In the genomic region with DNA sequence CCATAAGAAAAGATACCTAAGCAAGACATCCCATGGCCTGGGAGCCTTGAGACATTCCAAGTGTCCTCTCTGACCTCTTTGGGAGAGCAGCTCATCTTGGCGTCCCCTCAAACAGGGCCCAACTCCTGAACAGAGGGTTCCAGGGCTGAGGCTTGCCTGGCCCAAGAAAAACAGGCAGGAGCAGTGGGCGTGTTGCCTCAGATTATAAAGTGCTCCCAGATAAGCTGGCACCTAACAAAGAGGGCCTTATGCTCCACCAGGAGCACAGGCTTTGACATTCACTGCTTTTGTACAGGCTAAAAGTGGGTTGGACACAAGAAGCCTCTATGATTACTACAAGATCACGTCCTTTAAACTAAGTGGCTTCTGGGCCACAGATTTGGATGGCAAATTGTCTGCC, we compare ENCODE assay signal across 21 cellular contexts.
"Had no signal": no experiment of that assay in that cellular context is flagged by ENCODE, and none has a peak within 500 bp of the region (broad histone marks: within the 10 kb centered on the region; RNA-seq: fewer than 3 reads in every experiment).

No MANE protein-coding gene starts in this region.

- H3K4me3 Mint-ChIP-seq: activated naive CD8-positive, alpha-beta T cell treated with anti-CD3 and anti-CD28 coated beads for 36 hours; activated T-cell treated with anti-CD3 and anti-CD28 coated beads, Interleukin-2, amount 50 U/mL, for 24 hours; endodermal cell; natural killer cell had no signal

- H3K4me1 Mint-ChIP-seq: activated naive CD8-positive, alpha-beta T cell treated with anti-CD3 and anti-CD28 coated beads for 36 hours; natural killer cell had no signal

- H3K36me3 Mint-ChIP-seq: activated naive CD8-positive, alpha-beta T cell treated with anti-CD3 and anti-CD28 coated beads for 36 hours; natural killer cell had no signal

- H3K27ac ChIP-seq: heart left ventricle, lower lobe of right lung, parathyroid adenoma, sigmoid colon, upper lobe of right lung had no signal

- H3K4me3 ChIP-seq: heart left ventricle, lower lobe of right lung, sigmoid colon, upper lobe of right lung had no signal

- H3K27ac Mint-ChIP-seq: activated naive CD8-positive, alpha-beta T cell treated with anti-CD3 and anti-CD28 coated beads for 36 hours; activated T-cell treated with anti-CD3 and anti-CD28 coated beads, Interleukin-2, amount 50 U/mL, for 24 hours; activated T-helper 2 cell treated with anti-CD3 and anti-CD28 coated beads, Interferon-gamma antibody, Interleukin-2, Interleukin-4, amounts not matched to agents 10 μg/mL and 5 μg/mL and 100 μg/mL, durations not matched to agents 14 hours and 24 hours and 36 hours; endodermal cell; natural killer cell had no signal

- H3K27me3 Mint-ChIP-seq: activated naive CD8-positive, alpha-beta T cell treated with anti-CD3 and anti-CD28 coated beads for 36 hours; activated T-cell treated with anti-CD3 and anti-CD28 coated beads, Interleukin-2, amount 50 U/mL, for 24 hours had no signal

- H3K9me3 ChIP-seq: heart left ventricle, lower lobe of right lung, sigmoid colon, upper lobe of right lung had no signal

- ATAC-seq: left colon, lower lobe of right lung, natural killer cell, upper lobe of right lung had no signal

- DNase-seq: activated CD4-positive, alpha-beta T cell treated with anti-CD3 and anti-CD28 coated beads, Interleukin-2, amount 50 U/mL, for 4 hours; activated CD8-positive, alpha-beta memory T cell treated with anti-CD3 and anti-CD28 coated beads for 24 hours; activated CD8-positive, alpha-beta memory T cell treated with anti-CD3 and anti-CD28 coated beads, Interleukin-2, amount 50 U/mL, for 4 hours; activated naive CD4-positive, alpha-beta T cell treated with Interleukin-2 at 50 U/mL for 16 hours; activated naive CD8-positive, alpha-beta T cell treated with anti-CD3 and anti-CD28 coated beads for 36 hours; activated T-cell treated with anti-CD3 and anti-CD28 coated beads, Interleukin-2, amount 50 U/mL, for 24 hours; cortex of kidney; endodermal cell; heart left ventricle; islet precursor cell; left colon; lower lobe of right lung; natural killer cell; sigmoid colon; stimulated activated CD4-positive, alpha-beta T cell treated with anti-CD3 and anti-CD28 coated beads, Interleukin-2, amount 100 ng/mL, for 48 hours; stimulated activated CD8-positive, alpha-beta memory T cell treated with anti-CD3 and anti-CD28 coated beads, Interleukin-4, amount 100 ng/mL, for 48 hours; stimulated activated naive CD4-positive, alpha-beta T cell; T-helper 9 cell; upper lobe of right lung had no signal

- H3K9me3 Mint-ChIP-seq: activated naive CD8-positive, alpha-beta T cell treated with anti-CD3 and anti-CD28 coated beads for 36 hours; activated T-cell treated with anti-CD3 and anti-CD28 coated beads, Interleukin-2, amount 50 U/mL, for 24 hours; activated T-helper 2 cell treated with anti-CD3 and anti-CD28 coated beads, Interferon-gamma antibody, Interleukin-2, Interleukin-4, amounts not matched to agents 10 μg/mL and 5 μg/mL and 100 μg/mL, durations not matched to agents 14 hours and 24 hours and 36 hours; endodermal cell; natural killer cell had no signal

- H3K4me1 ChIP-seq: lower lobe of right lung, sigmoid colon had no signal

- H3K27me3 ChIP-seq: heart left ventricle, sigmoid colon, upper lobe of right lung had no signal

- H3K36me3 ChIP-seq: heart left ventricle, lower lobe of right lung, sigmoid colon, upper lobe of right lung had no signal
